8 cellular contexts compared by ENCODE assay signal in genomic region chr5:173293817-173294672, GRCh38. TPM values are rescaled to one million over a fixed set of nuclear protein-coding genes. Genes with fewer than 3 reads are reported as not detected.
DNase-seq lines count a peak whose midpoint lies in the region; ATAC-seq and TF ChIP-seq lines count a peak whose summit lies in the region.

No MANE protein-coding gene starts in this region.

- H3K9me3 ChIP-seq in CD8-positive, alpha-beta T cell (ENCODE audit: low read length), result no peaks in the 10 kb centered on the region
- H3K9me3 ChIP-seq in Panc1 (ENCODE audit: control insufficient read depth, insufficient read depth, low read depth, low read length), result no peaks in the 10 kb centered on the region
- H3K9me3 ChIP-seq in neural progenitor cell (ENCODE audit: low read depth), result no peaks in the 10 kb centered on the region
- H3K9me3 ChIP-seq in stomach smooth muscle (ENCODE audit: control insufficient read depth in 2 of 2, low read length in 2 of 2), result no peaks in the 10 kb centered on the region

- H4K20me1 ChIP-seq in neural progenitor cell (ENCODE audit: low read depth), result no peaks in the 10 kb centered on the region

- no peak overlapping the region for H3K27ac ChIP-seq in CD8-positive, alpha-beta T cell (ENCODE audit: low read depth, low read length)
- no peak overlapping the region for H3K27ac ChIP-seq in Panc1 (ENCODE audit: low read length)
- H3K27ac ChIP-seq in neural progenitor cell, result no peak overlapping the region
- no peak overlapping the region for H3K27ac ChIP-seq in stomach smooth muscle (ENCODE audit: low read length)

- peak overlapping the region; percentile 30 for H3K4me3 Mint-ChIP-seq in CD8-positive, alpha-beta T cell
- peak overlapping the region in 3 of 4 donors; percentile 9 to 61 (median 39) for H3K4me3 Mint-ChIP-seq in IgD-negative memory B cell
- H3K4me3 Mint-ChIP-seq in neural progenitor cell, result peak overlapping the region; percentile 20

- peak; percentile 33 to 78 (median 51) for DNase-seq in CD8-positive, alpha-beta T cell
- DNase-seq in Panc1 (ENCODE audit: low read depth, low spot score), result no peak
- DNase-seq in activated T-cell treated with anti-CD3 and anti-CD28 coated beads, Interleukin-2, amount 50 U/mL, for 48 hours, result peak; percentile 85 to 89
- DNase-seq in fibroblast of peridontal ligament (ENCODE audit: extremely low read depth), result peak; percentile 90
- peak; percentile 93 for DNase-seq in neural progenitor cell (ENCODE audit: low spot score)

- H3K4me1 Mint-ChIP-seq in CD8-positive, alpha-beta T cell (ENCODE audit: low read depth), result peaks cover 13% of the 10 kb centered on the region
- H3K4me1 Mint-ChIP-seq in IgD-negative memory B cell (peaks cover 5 to 11% (median 6%) of the 10 kb centered on the region in 3 donors), neural progenitor cell (peaks cover 65% of the 10 kb centered on the region)

- CTCF ChIA-PET in CD8-positive, alpha-beta T cell (lab: Charles Lee), result interaction anchor here (0.7 to 2.9 kb wide), 19 partner anchors 8 to 1018 kb away, joined by 3 to 14 read pairs (median 4); partner anchors contain the start of gene STC2
- CTCF ChIA-PET in Panc1 (lab: Charles Lee), result interaction anchor here (0.7 to 4.3 kb wide), 5 partner anchors 9 to 279 kb away, joined by 3 to 28 read pairs (median 4); no protein-coding TSS in a partner anchor

- peak overlapping the region; percentile 60 for H3K4me2 ChIP-seq in neural progenitor cell

- intact Hi-C loops in CD8-positive, alpha-beta T cell (cut with DNase I, micrococcal nuclease), result loop anchor here in 1 of 2 experiments (1.0 to 5.0 kb wide), 5 partner anchors 38 to 1643 kb away; no protein-coding TSS in a partner anchor
- intact Hi-C loops in Panc1 (cut with micrococcal nuclease; ENCODE audit: unreplicated experiment), result loop anchor here (1.0 to 2.0 kb wide), 2 partner anchors 38 to 279 kb away; no protein-coding TSS in a partner anchor

- H3K9me3 Mint-ChIP-seq in CD8-positive, alpha-beta T cell, result no peaks in the 10 kb centered on the region
- no peaks in the 10 kb centered on the region for H3K9me3 Mint-ChIP-seq in IgD-negative memory B cell
- H3K9me3 Mint-ChIP-seq in neural progenitor cell, result no peaks in the 10 kb centered on the region

- H3K4me1 ChIP-seq in CD8-positive, alpha-beta T cell (ENCODE audit: insufficient read depth, low read length), result peaks cover 12% of the 10 kb centered on the region
- H3K4me1 ChIP-seq in Panc1 (ENCODE audit: control insufficient read depth, insufficient read depth, low read length) (no peaks in the 10 kb centered on the region; the same call in 1 of the 2 replicates), neural progenitor cell (peaks cover 74% of the 10 kb centered on the region), stomach smooth muscle (ENCODE audit: control insufficient read depth, insufficient read depth, low read length) (peaks cover 24% of the 10 kb centered on the region)

- in situ Hi-C loops in Panc1 (cut with HindIII; ENCODE audit: low pct_unique_long_range_greater_than_20kb, low sequenced_read_pairs), result no loop called here

- H3K79me2 ChIP-seq in neural progenitor cell (ENCODE audit: low read depth), result no peaks in the 10 kb centered on the region

- H3K9ac ChIP-seq in neural progenitor cell, result no peak overlapping the region
- H3K9ac ChIP-seq in stomach smooth muscle (ENCODE audit: low read length in 2 of 2), result peak overlapping the region; percentile 29 to 46

- H3K36me3 Mint-ChIP-seq in CD8-positive, alpha-beta T cell, result no peaks in the 10 kb centered on the region
- H3K36me3 Mint-ChIP-seq in IgD-negative memory B cell (peaks cover 3% of the 10 kb centered on the region), neural progenitor cell (no peaks in the 10 kb centered on the region)

- no TSS peak for BruUV-seq in Panc1 (replicated peaks; lab: Mats Ljungman, UMichigan)

- H3K4me3 ChIP-seq in CD8-positive, alpha-beta T cell (ENCODE audit: low read depth, low read length), result peak overlapping the region; percentile 4
- H3K4me3 ChIP-seq in Panc1 (ENCODE audit: low read depth in 2 of 2, low read length in 2 of 2) (peak overlapping the region; percentile 11 to 50), neural progenitor cell (peak overlapping the region; percentile 22), stomach smooth muscle (ENCODE audit: low read length in 2 of 2) (peak overlapping the region; percentile 14 to 66)

- peak overlapping the region; percentile 70 for H2AFZ ChIP-seq in neural progenitor cell (replicated peaks)

- H3K36me3 ChIP-seq in CD8-positive, alpha-beta T cell (ENCODE audit: insufficient read depth, low read length), result no peaks in the 10 kb centered on the region
- H3K36me3 ChIP-seq in Panc1 (ENCODE audit: control insufficient read depth, insufficient read depth, low read length) (no peaks in the 10 kb centered on the region), neural progenitor cell (no peaks in the 10 kb centered on the region), stomach smooth muscle (ENCODE audit: control insufficient read depth in 2 of 2, insufficient read depth in 2 of 2, low read length in 2 of 2) (no peaks in the 10 kb centered on the region)

- peaks cover 30% of the 10 kb centered on the region for H3K27me3 Mint-ChIP-seq in CD8-positive, alpha-beta T cell (ENCODE audit: low read depth)
- H3K27me3 Mint-ChIP-seq in IgD-negative memory B cell (peaks cover 37% of the 10 kb centered on the region), neural progenitor cell (ENCODE audit: insufficient read depth, low read depth) (peaks cover 26% of the 10 kb centered on the region)

- POLR2A ChIA-PET in CD8-positive, alpha-beta T cell (lab: Charles Lee), result interaction anchor here (0.6 kb wide), 1 partner anchor 631 kb away, joined by 3 read pairs; no protein-coding TSS in a partner anchor
- POLR2A ChIA-PET in Panc1 (lab: Charles Lee), result no interaction called here

- H3F3A ChIP-seq in neural progenitor cell (ENCODE audit: low read depth), result peaks cover 51% of the 10 kb centered on the region

- TF ChIP-seq CTCF in CD8-positive, alpha-beta T cell (IDR thresholded peaks at IDR 0.05), result peak; percentile 64
- TF ChIP-seq CTCF in Panc1 (IDR thresholded peaks at IDR 0.05) (peak; percentile 90), neural progenitor cell (IDR thresholded peaks at IDR 0.05) (peak; percentile 92)

- no peaks in the 10 kb centered on the region for H3K27me3 ChIP-seq in CD8-positive, alpha-beta T cell (ENCODE audit: insufficient read depth, low read length)
- H3K27me3 ChIP-seq in Panc1 (ENCODE audit: control insufficient read depth, insufficient read depth, low read length) (no peaks in the 10 kb centered on the region), neural progenitor cell (no peaks in the 10 kb centered on the region), stomach smooth muscle (ENCODE audit: control insufficient read depth in 1 of 2, insufficient read depth in 2 of 2, low read length in 2 of 2) (peaks cover 0 to 2% of the 10 kb centered on the region in 2 donors)

- ATAC-seq in CD8-positive, alpha-beta T cell, result peak; percentile 69
- ATAC-seq in GM21367 (IDR thresholded peaks at IDR 0.05; ENCODE audit: unreplicated experiment) (peak; percentile 71), Panc1 (peak; percentile 90)

- H3K27ac Mint-ChIP-seq in CD8-positive, alpha-beta T cell, result no peak overlapping the region
- H3K27ac Mint-ChIP-seq in IgD-negative memory B cell (no peak overlapping the region), neural progenitor cell (no peak overlapping the region)

RNA-seq across cellular contexts. Expression of gene STC2, which starts 34.2 kb away (rescaled TPM):
- total RNA-seq in CD8-positive, alpha-beta T cell, result not detected
- polyA plus RNA-seq in IgD-negative memory B cell, result not detected
- total RNA-seq in Panc1 (2021; ENCODE audit: unreplicated experiment) (32.2 TPM), neural progenitor cell (ENCODE audit: low replicate concordance) (25.3 and 39.5 TPM in 2 replicates)
- polyA plus RNA-seq in Panc1 (2012; ENCODE audit: insufficient read length), result 87.0 TPM

RNA-seq across cellular contexts. Expression of gene NKX2-5, which starts 59.0 kb away (rescaled TPM):
- not detected for total RNA-seq in CD8-positive, alpha-beta T cell
- polyA plus RNA-seq in IgD-negative memory B cell, result not detected
- total RNA-seq in Panc1 (2021; ENCODE audit: unreplicated experiment), result not detected
- polyA plus RNA-seq in Panc1 (2012; ENCODE audit: insufficient read length), result not detected
- total RNA-seq in neural progenitor cell (ENCODE audit: low replicate concordance), result not detected in 2 replicates

Comparison
In these comparisons a context has a peak if more than half of its experiments do, and no peak if none do; other contexts are left out.
1. RNA of gene STC2, which starts 34.2 kb away (total RNA-seq): 32.2 TPM in Panc1 (single experiment) and 25.3 to 39.5 TPM in neural progenitor cell; not detected in CD8-positive, alpha-beta T cell; every median in the first group is over 10 times any median in the second.
2. Peak in every context shown above with its lines, with median percentiles within 50 percentile points of each other: ATAC-seq, H3K4me3 ChIP-seq, H3K4me3 Mint-ChIP-seq and CTCF ChIP-seq.